8 cellular contexts compared by ENCODE assay signal in genomic region chr1:119696863-119697262, GRCh38. TPM values are rescaled to one million over a fixed set of nuclear protein-coding genes. Genes with fewer than 3 reads are reported as not detected.
DNase-seq lines count a peak whose midpoint lies in the region; ATAC-seq, FAIRE-seq and TF ChIP-seq lines count a peak whose summit lies in the region.
"Not testable (repeated sequence)": the region's sequence is repeated elsewhere in the genome, so short reads cannot be mapped to it uniquely, and the experiment has no call there.
"Had no signal": no experiment of that assay in that cellular context is flagged by ENCODE, and none has a peak within 500 bp of the region (broad histone marks: within the 10 kb centered on the region; RNA-seq: fewer than 3 reads in every experiment).

No MANE protein-coding gene starts in this region.

- not testable (repeated sequence) for FAIRE-seq in K562 (lab: Jason Lieb, UNC)

- H3K4me3 ChIP-seq in K562; neuronal stem cell (ENCODE audit: low read length in 2 of 2); testis: not testable (repeated sequence)

- not testable (repeated sequence) for H3K4ac ChIP-seq in neuronal stem cell (ENCODE audit: low read length)

- TF ChIP-seq POLR2A in K562 (conservative IDR thresholded peaks at IDR 0.05); testis (IDR thresholded peaks at IDR 0.05): not testable (repeated sequence)

- H2BK15ac ChIP-seq in neuronal stem cell (ENCODE audit: low read length), result not testable (repeated sequence)

- H4K20me1 ChIP-seq in K562 (replicated peaks; ENCODE audit: control insufficient read depth, insufficient read depth, low read length), result not testable (repeated sequence)

- not testable (repeated sequence) for H3K9me1 ChIP-seq in K562 (ENCODE audit: control insufficient read depth, insufficient read depth, low read length)

- in situ Hi-C loops in K562 (cut with MboI), result not testable (repeated sequence)

- intact Hi-C loops in K562 (cut with micrococcal nuclease); testis (cut with DNase I; ENCODE audit: low total_unique reads): not testable (repeated sequence)

- not testable (repeated sequence) for TF ChIP-seq CTCF in K562 (IDR thresholded peaks at IDR 0.05 in 2 of 3, conservative IDR thresholded peaks at IDR 0.05 in 1 of 3; ENCODE audit: insufficient read depth in 2 of 3, low read depth in 1 of 3, low read length in 3 of 3); testis (IDR thresholded peaks at IDR 0.05)

- H3K9me3 ChIP-seq in K562 (replicated peaks; ENCODE audit: control insufficient read depth, insufficient read depth, low read depth, low read length); neuronal stem cell (replicated peaks in 1 of 2; ENCODE audit: control insufficient read depth in 2 of 2, insufficient read depth in 1 of 2, low read depth in 1 of 2, low read length in 2 of 2); testis: not testable (repeated sequence)

- not testable (repeated sequence) for H3K4me2 ChIP-seq in K562 (ENCODE audit: insufficient read depth, low read length); neuronal stem cell (ENCODE audit: insufficient read depth, low read length, poor library complexity, severe bottlenecking)

- H2BK120ac ChIP-seq in neuronal stem cell (ENCODE audit: low read depth, low read length), result not testable (repeated sequence)

- TF ChIP-seq RAD21 in K562 (CRISPR knock-in tag; conservative IDR thresholded peaks at IDR 0.05 in 1 of 2, IDR thresholded peaks at IDR 0.05 in 1 of 2), result not testable (repeated sequence)

- not testable (repeated sequence) for TF ChIP-seq EP300 in K562 (IDR thresholded peaks at IDR 0.05; ENCODE audit: low read length)

- BruUV-seq in K562 (replicated peaks; lab: Mats Ljungman, UMichigan), result not testable (repeated sequence)

- H2BK12ac ChIP-seq in neuronal stem cell (ENCODE audit: low read length), result not testable (repeated sequence)

- not testable (repeated sequence) for H3K27me3 ChIP-seq in K562 (ENCODE audit: control insufficient read depth in 2 of 2, insufficient read depth in 2 of 2, low read length in 2 of 2); neuronal stem cell (ENCODE audit: control insufficient read depth in 3 of 3, insufficient read depth in 3 of 3, low read depth in 1 of 3, low read length in 3 of 3); testis

- H2AFZ ChIP-seq in K562 (ENCODE audit: low read depth, low read length) (peak overlapping the region; percentile 33; the same call in 1 of the 2 replicates), neuronal stem cell (ENCODE audit: low read length) (peak overlapping the region; percentile 66)

- H3K79me1 ChIP-seq in neuronal stem cell (ENCODE audit: low read depth, low read length), result not testable (repeated sequence)

- not testable (repeated sequence) for H3K4me1 ChIP-seq in K562 (replicated peaks in 1 of 2; ENCODE audit: control insufficient read depth in 2 of 2, insufficient read depth in 2 of 2, low read length in 2 of 2); neuronal stem cell (ENCODE audit: control insufficient read depth in 2 of 2, insufficient read depth in 1 of 2, low read depth in 1 of 2, low read length in 2 of 2); testis

- H2AK5ac ChIP-seq in neuronal stem cell (ENCODE audit: low read depth, low read length), result not testable (repeated sequence)

- WGBS in K562 (ENCODE audit: insufficient coverage, low coverage, missing lambda C conversion rate), result 0% methylated on average over 4 of the region's 4 CpGs
- WGBS in neuronal stem cell (ENCODE audit: extremely low coverage in 2 of 2, insufficient read length in 2 of 2, insufficient replicate concordance in 1 of 2), 2 donors, result no CpG with 5 or more reads among the region's 4 CpGs
- WGBS in testis, 2 donors, result 67 to 77% methylated on average over 2 to 4 of the region's 4 CpGs

- not testable (repeated sequence) for H2BK5ac ChIP-seq in neuronal stem cell (ENCODE audit: low read length)

- DNase-seq in COLO668 (lab: John Stamatoyannopoulos, UW; ENCODE audit: unreplicated experiment) (peak; percentile 25), H4 (ENCODE audit: low spot score) (peak; percentile 30), NCI-H69 (lab: John Stamatoyannopoulos, UW) (peak; percentile 9), testis (peak; percentile 45)
- not testable (repeated sequence) for DNase-seq in K562 (ENCODE audit: extremely low read depth in 1 of 4, low spot score in 3 of 4); neuronal stem cell (ENCODE audit: low spot score)

- CTCF ChIA-PET in K562 (lab: Yijun Ruan, JAX; ENCODE audit: low intra/inter-chr PET ratio), result not testable (repeated sequence)

- POLR2A ChIA-PET in K562 (lab: Yijun Ruan, JAX), result interaction anchor here (1.1 to 1.8 kb wide), 5 partner anchors 15 to 49 kb away, joined by 3 to 11 read pairs (median 4); partner anchors contain the start of genes PHGDH and ZNF697

- H4K91ac ChIP-seq in neuronal stem cell (ENCODE audit: low read depth, low read length, poor library complexity), result not testable (repeated sequence)

- H3K23ac ChIP-seq in neuronal stem cell (ENCODE audit: low read depth, low read length, poor library complexity), result not testable (repeated sequence)

- H3K36me3 ChIP-seq in K562 (ENCODE audit: control insufficient read depth, insufficient read depth, low read length); neuronal stem cell (replicated peaks in 1 of 2; ENCODE audit: control insufficient read depth in 2 of 2, insufficient read depth in 2 of 2, low read length in 2 of 2); testis (ENCODE audit: low read depth, missing control alignments): not testable (repeated sequence)

- ATAC-seq in K562 (peak; percentile 67; the same call in 2 of the 3 replicates), esophagus mucosa (peak; percentile 88)

- H3K14ac ChIP-seq in neuronal stem cell (ENCODE audit: low read length), result not testable (repeated sequence)

- not testable (repeated sequence) for H3K27ac ChIP-seq in K562 (ENCODE audit: extremely low read depth, low read depth, low read length); neuronal stem cell (replicated peaks; ENCODE audit: low read length); testis

- not testable (repeated sequence) for H3K9ac ChIP-seq in K562 (ENCODE audit: insufficient read depth in 1 of 2, low read depth in 2 of 2, low read length in 2 of 2); neuronal stem cell (ENCODE audit: low read depth, low read length, poor library complexity)

- not testable (repeated sequence) for H3K79me2 ChIP-seq in K562 (ENCODE audit: control insufficient read depth, insufficient read depth, low read length)

- peak overlapping the region; percentile 44 for H3K18ac ChIP-seq in neuronal stem cell (ENCODE audit: low read length)

- not testable (repeated sequence) for H4K8ac ChIP-seq in neuronal stem cell (ENCODE audit: low read depth, low read length)

RNA-seq across cellular contexts. Expression of gene PHGDH, which starts 14.9 kb away (rescaled TPM):
- 338 and 346 TPM in 2 replicates for total RNA-seq in H4 (2014; rRNA removed; shearing (Covaris generic))
- total RNA-seq in K562 (2011; cell fraction: chromatin; rRNA removed; ENCODE audit: low replicate concordance), result 36.0 and 39.7 TPM in 2 replicates
- 29.1 and 29.2 TPM in 2 replicates for total RNA-seq in K562 (2011; cell fraction: nucleolus; rRNA removed)
- total RNA-seq in K562 (2011; cell fraction: nucleoplasm; rRNA removed), result 31.7 TPM in 2 replicates
- total RNA-seq in K562 (2014; rRNA removed) (59.3 and 65.5 TPM in 2 replicates), K562 (2014; rRNA removed; fragmentation: Illumina TruSeq; extraction: Trizol) (36.2 and 36.8 TPM in 2 replicates), K562 (2015; rRNA removed; fragmentation: Illumina TruSeq; extraction: Trizol) (12.1 and 12.9 TPM in 2 replicates), K562 (2021) (61.6 and 78.8 TPM in 2 replicates), esophagus mucosa (108 TPM), testis (100 to 1,000 TPM in 1 of 2 donors, 10 to 100 TPM in 1; 85.3 to 161 TPM)
- polyA plus RNA-seq in K562 (2011; rRNA removed) (6.7 and 25.1 TPM in 2 replicates), K562 (2014; fragmentation: Illumina TruSeq; extraction: Trizol) (57.9 and 63.6 TPM in 2 replicates), K562 (2014; fragmentation: Nextera tagmentation; extraction: Ambion mirVana) (10 to 100 TPM in 1 of 2 experiments, 1 to 10 TPM in 1; 8.6 to 14.7 TPM), K562 (2014; rRNA removed) (71.5 and 84.2 TPM in 2 replicates), testis (ENCODE audit: insufficient read depth, low read depth, low replicate concordance) (131 TPM)
- 7.6 and 14.9 TPM in 2 replicates for polyA plus RNA-seq in K562 (2011; cell fraction: cytosol; rRNA removed)
- polyA plus RNA-seq in K562 (2011; cell fraction: nucleus; rRNA removed), result 12.3 and 25.6 TPM in 2 replicates
- 40.8 and 809 TPM in 2 replicates for polyA plus RNA-seq in K562 (2012)
- polyA minus RNA-seq in K562 (2011; rRNA and poly(A)+ RNA removed), result 11.2 and 33.6 TPM in 2 replicates
- polyA minus RNA-seq in K562 (2011; cell fraction: cytosol; rRNA and poly(A)+ RNA removed), result 5.7 and 28.2 TPM in 2 replicates
- polyA minus RNA-seq in K562 (2011; cell fraction: nucleus; rRNA and poly(A)+ RNA removed), result 7.8 and 23.7 TPM in 2 replicates
- 124 TPM for polyA plus RNA-seq in neuronal stem cell (2013, experiment 1 of 2)
- 118 TPM for polyA plus RNA-seq in neuronal stem cell (2013, experiment 2 of 2)

RNA-seq across cellular contexts. Expression of gene ZNF697, which starts 48.8 kb away (rescaled TPM):
- total RNA-seq in H4 (2014; rRNA removed; shearing (Covaris generic)), result 5.3 and 6.2 TPM in 2 replicates
- 5.5 and 7.9 TPM in 2 replicates for total RNA-seq in K562 (2011; cell fraction: chromatin; rRNA removed; ENCODE audit: low replicate concordance)
- total RNA-seq in K562 (2011; cell fraction: nucleolus; rRNA removed), result 4.5 and 5.7 TPM in 2 replicates
- 7.8 and 9.9 TPM in 2 replicates for total RNA-seq in K562 (2011; cell fraction: nucleoplasm; rRNA removed)
- total RNA-seq in K562 (2014; rRNA removed) (9.9 and 10.9 TPM in 2 replicates), K562 (2014; rRNA removed; fragmentation: Illumina TruSeq; extraction: Trizol) (9.0 and 12.4 TPM in 2 replicates), K562 (2015; rRNA removed; fragmentation: Illumina TruSeq; extraction: Trizol) (4.3 and 4.5 TPM in 2 replicates), K562 (2021) (10.6 and 13.6 TPM in 2 replicates), esophagus mucosa (1.00 TPM), testis (10 to 100 TPM; 14.8 to 22.5 TPM)
- polyA plus RNA-seq in K562 (2011; rRNA removed) (3.0 and 5.2 TPM in 2 replicates), K562 (2014; fragmentation: Illumina TruSeq; extraction: Trizol) (8.3 and 9.1 TPM in 2 replicates), K562 (2014; fragmentation: Nextera tagmentation; extraction: Ambion mirVana) (1 to 10 TPM; 2.1 TPM), K562 (2014; rRNA removed) (6.7 and 8.8 TPM in 2 replicates), testis (ENCODE audit: insufficient read depth, low read depth, low replicate concordance) (9.1 TPM)
- 2.7 and 3.4 TPM in 2 replicates for polyA plus RNA-seq in K562 (2011; cell fraction: cytosol; rRNA removed)
- 3.0 and 4.5 TPM in 2 replicates for polyA plus RNA-seq in K562 (2011; cell fraction: nucleus; rRNA removed)
- 5.3 and 9.9 TPM in 2 replicates for polyA plus RNA-seq in K562 (2012)
- polyA minus RNA-seq in K562 (2011; rRNA and poly(A)+ RNA removed), result 6.8 and 8.7 TPM in 2 replicates
- polyA minus RNA-seq in K562 (2011; cell fraction: cytosol; rRNA and poly(A)+ RNA removed), result 4.3 and 6.0 TPM in 2 replicates
- polyA minus RNA-seq in K562 (2011; cell fraction: nucleus; rRNA and poly(A)+ RNA removed), result 5.4 and 6.9 TPM in 2 replicates
- 4.7 TPM for polyA plus RNA-seq in neuronal stem cell (2013, experiment 1 of 2)
- polyA plus RNA-seq in neuronal stem cell (2013, experiment 2 of 2), result 4.7 TPM
- total RNA-seq: CD4-positive, CD25-positive, alpha-beta regulatory T cell had no signal
- polyA plus RNA-seq: CD4-positive, CD25-positive, alpha-beta regulatory T cell had no signal
